22 cellular contexts compared by ENCODE assay signal in genomic region chr4:1239949-1240305, GRCh38.
"Had no signal": no experiment of that assay in that cellular context is flagged by ENCODE, and none has a peak within 500 bp of the region (broad histone marks: within the 10 kb centered on the region; RNA-seq: fewer than 3 reads in every experiment).

No MANE protein-coding gene starts in this region.

- H3K9ac ChIP-seq: parathyroid adenoma had no signal

- H3K27ac ChIP-seq: brain microvascular endothelial cell, colonic mucosa, heart left ventricle, left ventricle myocardium inferior, neutrophil, parathyroid adenoma, spleen, thyroid gland had no signal

- H3K27me3 ChIP-seq: brain microvascular endothelial cell, colonic mucosa, gastrocnemius medialis, heart left ventricle, neutrophil, spleen, thyroid gland, uterus had no signal

- H3K4me1 Mint-ChIP-seq: endodermal cell had no signal

- H2AFZ ChIP-seq: parathyroid adenoma had no signal

- H3K9me3 ChIP-seq: colonic mucosa, gastrocnemius medialis, heart left ventricle, left ventricle myocardium inferior, neutrophil, spleen, thyroid gland, uterus had no signal

- DNase-seq: activated CD4-positive, alpha-beta T cell treated with anti-CD3 and anti-CD28 coated beads, Interleukin-2, amount 10 ng/mL, durations not matched to agents 7 days and 5 days; activated naive CD4-positive, alpha-beta T cell; activated naive CD8-positive, alpha-beta T cell treated with anti-CD3 and anti-CD28 coated beads for 36 hours; anterior cingulate cortex; brain microvascular endothelial cell; colonic mucosa; endodermal cell; stimulated activated CD4-positive, alpha-beta T cell treated with anti-CD3 and anti-CD28 coated beads, Interleukin-4, amount 100 ng/mL, for 4 hours had no signal

- H3K4me3 Mint-ChIP-seq: activated CD4-positive, alpha-beta T cell treated with anti-CD3 and anti-CD28 coated beads, Interleukin-2, amount 10 ng/mL, durations not matched to agents 7 days and 5 days; activated naive CD8-positive, alpha-beta T cell treated with anti-CD3 and anti-CD28 coated beads for 36 hours; activated T-helper 1 cell treated with anti-CD3 and anti-CD28 coated beads, Interleukin-12 subunit alpha, Interleukin-12 subunit beta, Interleukin-2, Interleukin-4 antibody, amounts not matched to agents 30 ng/mL and 10 ng/mL and 1 ng/mL, durations not matched to agents 14 hours and 24 hours and 36 hours; central memory CD8-positive, alpha-beta T cell; endodermal cell; stimulated activated memory B cell treated with anti-CD40 and anti-IgM and Interleukin-4, amounts not matched to agents 10 μg/mL and 1 μg/mL and 100 μg/mL, for 72 hours; T-helper 1 cell treated with Interleukin-12 subunit alpha and Interleukin-12 subunit beta and Interleukin-4 antibody, amounts not matched to agents 30 μg/mL and 1 μg/mL, for 36 hours had no signal

- H3K4me1 ChIP-seq: parathyroid adenoma had no signal

- FAIRE-seq: kidney had no signal

- ATAC-seq: heart left ventricle; naive thymus-derived CD8-positive, alpha-beta T cell; stimulated activated memory B cell treated with anti-CD40 and anti-IgM and Interleukin-4, amounts not matched to agents 10 μg/mL and 1 μg/mL and 100 μg/mL, for 72 hours had no signal

- H3K36me3 ChIP-seq: colonic mucosa, uterus had no signal

- H3K9me3 Mint-ChIP-seq: activated CD4-positive, alpha-beta T cell treated with anti-CD3 and anti-CD28 coated beads, Interleukin-2, amount 10 ng/mL, durations not matched to agents 7 days and 5 days; activated naive CD8-positive, alpha-beta T cell treated with anti-CD3 and anti-CD28 coated beads for 36 hours; activated T-helper 1 cell treated with anti-CD3 and anti-CD28 coated beads, Interleukin-12 subunit alpha, Interleukin-12 subunit beta, Interleukin-2, Interleukin-4 antibody, amounts not matched to agents 30 ng/mL and 10 ng/mL and 1 ng/mL, durations not matched to agents 14 hours and 24 hours and 36 hours; central memory CD8-positive, alpha-beta T cell; endodermal cell; naive thymus-derived CD8-positive, alpha-beta T cell; stimulated activated memory B cell treated with anti-CD40 and anti-IgM and Interleukin-4, amounts not matched to agents 10 μg/mL and 1 μg/mL and 100 μg/mL, for 72 hours; T-helper 1 cell treated with Interleukin-12 subunit alpha and Interleukin-12 subunit beta and Interleukin-4 antibody, amounts not matched to agents 30 μg/mL and 1 μg/mL, for 36 hours had no signal

- H3K4me3 ChIP-seq: colonic mucosa, gastrocnemius medialis, heart left ventricle, left ventricle myocardium inferior, spleen, thyroid gland, uterus had no signal

- H3K27ac Mint-ChIP-seq: activated CD4-positive, alpha-beta T cell treated with anti-CD3 and anti-CD28 coated beads, Interleukin-2, amount 10 ng/mL, durations not matched to agents 7 days and 5 days; activated naive CD8-positive, alpha-beta T cell treated with anti-CD3 and anti-CD28 coated beads for 36 hours; activated T-helper 1 cell treated with anti-CD3 and anti-CD28 coated beads, Interleukin-12 subunit alpha, Interleukin-12 subunit beta, Interleukin-2, Interleukin-4 antibody, amounts not matched to agents 30 ng/mL and 10 ng/mL and 1 ng/mL, durations not matched to agents 14 hours and 24 hours and 36 hours; endodermal cell; stimulated activated memory B cell treated with anti-CD40 and anti-IgM and Interleukin-4, amounts not matched to agents 10 μg/mL and 1 μg/mL and 100 μg/mL, for 72 hours; T-helper 1 cell treated with Interleukin-12 subunit alpha and Interleukin-12 subunit beta and Interleukin-4 antibody, amounts not matched to agents 30 μg/mL and 1 μg/mL, for 36 hours had no signal

- H3K27me3 Mint-ChIP-seq: activated CD4-positive, alpha-beta T cell treated with anti-CD3 and anti-CD28 coated beads, Interleukin-2, amount 10 ng/mL, durations not matched to agents 7 days and 5 days; activated naive CD8-positive, alpha-beta T cell treated with anti-CD3 and anti-CD28 coated beads for 36 hours; central memory CD8-positive, alpha-beta T cell; naive thymus-derived CD8-positive, alpha-beta T cell; stimulated activated memory B cell treated with anti-CD40 and anti-IgM and Interleukin-4, amounts not matched to agents 10 μg/mL and 1 μg/mL and 100 μg/mL, for 72 hours had no signal
